ENCODE assay signal across 22 cellular contexts in the genomic region with DNA sequence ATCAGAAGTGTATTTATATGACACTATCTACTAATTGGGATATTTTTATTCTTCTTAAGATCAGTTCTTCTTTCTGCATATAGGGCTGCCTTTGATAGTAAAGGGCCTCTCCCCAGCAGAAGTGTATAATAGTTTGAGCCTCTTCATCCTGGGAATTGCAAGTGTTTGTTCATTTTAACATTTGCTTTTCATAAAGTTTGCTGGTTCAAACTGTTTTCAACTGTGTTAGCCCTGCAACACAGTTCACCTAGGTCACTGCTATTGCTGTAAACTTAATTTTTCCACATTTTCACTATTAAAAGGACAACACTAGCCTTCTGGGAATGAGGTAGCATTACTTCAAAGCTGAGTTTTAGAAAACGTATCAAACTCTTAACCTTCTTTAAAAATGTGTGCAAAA. TPM values are rescaled to one million over a fixed set of nuclear protein-coding genes. Genes with fewer than 3 reads are reported as not detected.
A peak's percentile ranks its signal among the peaks of the same experiment; 100 is the strongest.
DNase-seq lines count a peak whose midpoint lies in the region; ATAC-seq, FAIRE-seq and TF ChIP-seq lines count a peak whose summit lies in the region.
"Had no signal": no experiment of that assay in that cellular context is flagged by ENCODE, and none has a peak within 500 bp of the region (broad histone marks: within the 10 kb centered on the region; RNA-seq: fewer than 3 reads in every experiment).

No MANE protein-coding gene starts in this region.

- 22 to 32% methylated on average over 1 of the region's 1 CpG for WGBS in testis, 2 donors
- 85 to 97% (median 89%) methylated on average over 1 of the region's 1 CpG for WGBS in small intestine, 3 donors

- DNase-seq in testis = no peak
- DNase-seq in DMS79 treated with DMSO at 0.1 percent for 48 hours (lab: John Stamatoyannopoulos, UW) = no peak
- no peak for DNase-seq in small intestine
- DNase-seq: activated CD4-positive, alpha-beta T cell treated with anti-CD3 and anti-CD28 coated beads for 36 hours; activated gamma-delta T cell treated with Interleukin-2 at 50 U/mL for 16 hours; activated naive CD8-positive, alpha-beta T cell treated with anti-CD3 and anti-CD28 coated beads, Interleukin-2, amount 50 U/mL, for 24 hours; activated T-cell treated with anti-CD3 and anti-CD28 coated beads for 4 hours; hypothalamus; KG1; midbrain; naive thymus-derived CD8-positive, alpha-beta T cell; NCI-H1417 treated with DMSO at 0.1 percent for 48 hours; NCI-H2081 treated with DMSO at 0.1 percent for 48 hours; NCI-H345; SK-N-SH; stimulated activated CD4-positive, alpha-beta T cell treated with anti-CD3 and anti-CD28 coated beads, Interleukin-2, amount 100 ng/mL, for 24 hours had no signal

- no peaks in the 10 kb centered on the region for H3K9me2 ChIP-seq in DOHH2 (replicated peaks; ENCODE audit: control insufficient read depth, low read length)
- H3K9me2 ChIP-seq: SK-N-SH had no signal

- H3K36me3 ChIP-seq in DOHH2 (ENCODE audit: control insufficient read depth, low read length) = peaks cover 23% of the 10 kb centered on the region
- H3K36me3 ChIP-seq in OCI-LY3 (replicated peaks; ENCODE audit: low read depth, low read length) = no peaks in the 10 kb centered on the region
- no peaks in the 10 kb centered on the region for H3K36me3 ChIP-seq in endocrine pancreas (ENCODE audit: control insufficient read depth, insufficient read depth, low read length)
- H3K36me3 ChIP-seq in testis (ENCODE audit: low read depth, missing control alignments) = no peaks in the 10 kb centered on the region
- H3K36me3 ChIP-seq in small intestine (ENCODE audit: control insufficient read depth in 2 of 2, insufficient read depth in 2 of 2, low read length in 2 of 2) = no peaks in the 10 kb centered on the region
- H3K36me3 ChIP-seq: gastroesophageal sphincter had no signal

- FAIRE-seq in small intestine (lab: Jason Lieb, UNC) = no peak

- H3K9me3 ChIP-seq in DOHH2 (ENCODE audit: control insufficient read depth, insufficient read depth, low read length) (no peaks in the 10 kb centered on the region), OCI-LY3 (ENCODE audit: insufficient read depth, low read length) (no peaks in the 10 kb centered on the region), endocrine pancreas (ENCODE audit: control insufficient read depth, low read length) (no peaks in the 10 kb centered on the region), testis (no peaks in the 10 kb centered on the region), small intestine (ENCODE audit: control insufficient read depth, low read depth) (no peaks in the 10 kb centered on the region)
- H3K9me3 ChIP-seq: gastroesophageal sphincter, SK-N-SH had no signal

- no peak for TF ChIP-seq POLR2A in testis (IDR thresholded peaks at IDR 0.05)

- H3K9ac ChIP-seq in OCI-LY3 (ENCODE audit: low read length) (no peak overlapping the region), endocrine pancreas (ENCODE audit: control insufficient read depth, insufficient read depth, low read length) (no peak overlapping the region)
- H3K9ac ChIP-seq: SK-N-SH had no signal

- H3K79me2 ChIP-seq in DOHH2 (ENCODE audit: control insufficient read depth, low read length) = peaks cover 69% of the 10 kb centered on the region
- H3K79me2 ChIP-seq in OCI-LY3 (ENCODE audit: low read length) = no peaks in the 10 kb centered on the region; the same call in 1 of the 2 replicates

- H3K27ac ChIP-seq in DOHH2 (ENCODE audit: low read depth, low read length) (no peak overlapping the region), OCI-LY3 (ENCODE audit: low read length) (no peak overlapping the region), testis (peak overlapping the region; percentile 64 to 96), small intestine (ENCODE audit: low read depth in 1 of 2, low read length in 1 of 2) (no peak overlapping the region)
- H3K27ac ChIP-seq: RWPE1 had no signal

- H2AFZ ChIP-seq in OCI-LY3 (ENCODE audit: low read depth, low read length) = no peak overlapping the region

- H3K4me1 ChIP-seq in DOHH2 (ENCODE audit: control insufficient read depth, low read length) (peaks cover 75% of the 10 kb centered on the region), OCI-LY3 (ENCODE audit: low read length) (peaks cover 44% of the 10 kb centered on the region), endocrine pancreas (ENCODE audit: control insufficient read depth, insufficient read depth, low read length) (peaks cover 21% of the 10 kb centered on the region), testis (peaks cover 35% of the 10 kb centered on the region), small intestine (ENCODE audit: control insufficient read depth in 2 of 2, insufficient read depth in 1 of 2, low read depth in 1 of 2, low read length in 1 of 2) (no peaks in the 10 kb centered on the region)

- peak overlapping the region; percentile 38 for H3K4me3 ChIP-seq in DOHH2 (ENCODE audit: low read length)
- no peak overlapping the region for H3K4me3 ChIP-seq in OCI-LY3 (ENCODE audit: low read length)
- H3K4me3 ChIP-seq in endocrine pancreas (ENCODE audit: control insufficient read depth, insufficient read depth, low read length) = peak overlapping the region; percentile 71
- no peak overlapping the region for H3K4me3 ChIP-seq in testis
- no peak overlapping the region for H3K4me3 ChIP-seq in small intestine (ENCODE audit: low read depth in 1 of 2, low read length in 2 of 2)

- H4K20me1 ChIP-seq in DOHH2 (ENCODE audit: control insufficient read depth, insufficient read depth, low read depth, low read length) (peaks cover 12% of the 10 kb centered on the region; the same call in 1 of the 2 replicates), OCI-LY3 (ENCODE audit: insufficient read depth, low read length) (peaks cover 37% of the 10 kb centered on the region)

- no peak for ATAC-seq in HG02763 (IDR thresholded peaks at IDR 0.05; ENCODE audit: unreplicated experiment)
- ATAC-seq: activated CD4-positive, alpha-beta T cell treated with anti-CD3 and anti-CD28 coated beads for 36 hours; activated naive CD8-positive, alpha-beta T cell treated with anti-CD3 and anti-CD28 coated beads, Interleukin-2, amount 50 U/mL, for 24 hours; gastroesophageal sphincter; naive thymus-derived CD8-positive, alpha-beta T cell had no signal

- peaks cover 23% of the 10 kb centered on the region for H3F3A ChIP-seq in DOHH2 (ENCODE audit: control insufficient read depth, insufficient read depth)

- intact Hi-C loops in testis (cut with DNase I; ENCODE audit: low total_unique reads) = no loop called here

- H3K27me3 ChIP-seq in DOHH2 (ENCODE audit: control insufficient read depth, low read length) = no peaks in the 10 kb centered on the region
- H3K27me3 ChIP-seq in OCI-LY3 (ENCODE audit: low read depth, low read length) = peaks cover 26% of the 10 kb centered on the region; the same call in 1 of the 2 replicates
- no peaks in the 10 kb centered on the region for H3K27me3 ChIP-seq in endocrine pancreas (ENCODE audit: control insufficient read depth, insufficient read depth, low read length)
- H3K27me3 ChIP-seq in testis = no peaks in the 10 kb centered on the region
- H3K27me3 ChIP-seq in small intestine (ENCODE audit: control insufficient read depth in 2 of 2, insufficient read depth in 2 of 2, low read length in 2 of 2) = no peaks in the 10 kb centered on the region
- H3K27me3 ChIP-seq: gastroesophageal sphincter had no signal

- H3K4me2 ChIP-seq in DOHH2 (ENCODE audit: low read length) = peak overlapping the region; percentile 45
- peak overlapping the region; percentile 97; the same call in 1 of the 2 replicates for H3K4me2 ChIP-seq in OCI-LY3 (ENCODE audit: low read length)

- no peak for TF ChIP-seq CTCF in DOHH2 (IDR thresholded peaks at IDR 0.05; ENCODE audit: low read depth, low read length, poor library complexity, severe bottlenecking)
- no peak for TF ChIP-seq CTCF in OCI-LY3 (IDR thresholded peaks at IDR 0.05; ENCODE audit: low read depth, low read length)
- no peak for TF ChIP-seq CTCF in testis (IDR thresholded peaks at IDR 0.05)

RNA-seq across cellular contexts. Expression of a gene that starts 2.8 kb away (rescaled TPM):
- 10 to 100 TPM; 38.5 to 46.4 TPM for total RNA-seq in testis
- polyA plus RNA-seq in testis (ENCODE audit: insufficient read depth, low read depth, low replicate concordance) = 51.0 TPM
- 1 to 10 TPM in 2 of 3 donors, under 1 TPM in 1; 0.67 to 3.6 (median 3.5) TPM for polyA plus RNA-seq in small intestine

Comparison
In these comparisons a context has a peak if more than half of its experiments do, and no peak if none do; other contexts are left out.
1. H3K27ac ChIP-seq: peak in testis (2 of 2); none in DOHH2 (single experiment), OCI-LY3 (single experiment) and small intestine (0 of 2).
2. H3K4me3 ChIP-seq: peak in DOHH2 (single experiment) and endocrine pancreas (single experiment); none in OCI-LY3 (single experiment), testis (0 of 2) and small intestine (0 of 2).
3. RNA of a gene that starts 2.8 kb away (polyA plus RNA-seq): 51.0 TPM in testis (single experiment); 0.67 to 3.6 TPM in small intestine; every median in the first group is over 10 times any median in the second.